In the genomic region with DNA sequence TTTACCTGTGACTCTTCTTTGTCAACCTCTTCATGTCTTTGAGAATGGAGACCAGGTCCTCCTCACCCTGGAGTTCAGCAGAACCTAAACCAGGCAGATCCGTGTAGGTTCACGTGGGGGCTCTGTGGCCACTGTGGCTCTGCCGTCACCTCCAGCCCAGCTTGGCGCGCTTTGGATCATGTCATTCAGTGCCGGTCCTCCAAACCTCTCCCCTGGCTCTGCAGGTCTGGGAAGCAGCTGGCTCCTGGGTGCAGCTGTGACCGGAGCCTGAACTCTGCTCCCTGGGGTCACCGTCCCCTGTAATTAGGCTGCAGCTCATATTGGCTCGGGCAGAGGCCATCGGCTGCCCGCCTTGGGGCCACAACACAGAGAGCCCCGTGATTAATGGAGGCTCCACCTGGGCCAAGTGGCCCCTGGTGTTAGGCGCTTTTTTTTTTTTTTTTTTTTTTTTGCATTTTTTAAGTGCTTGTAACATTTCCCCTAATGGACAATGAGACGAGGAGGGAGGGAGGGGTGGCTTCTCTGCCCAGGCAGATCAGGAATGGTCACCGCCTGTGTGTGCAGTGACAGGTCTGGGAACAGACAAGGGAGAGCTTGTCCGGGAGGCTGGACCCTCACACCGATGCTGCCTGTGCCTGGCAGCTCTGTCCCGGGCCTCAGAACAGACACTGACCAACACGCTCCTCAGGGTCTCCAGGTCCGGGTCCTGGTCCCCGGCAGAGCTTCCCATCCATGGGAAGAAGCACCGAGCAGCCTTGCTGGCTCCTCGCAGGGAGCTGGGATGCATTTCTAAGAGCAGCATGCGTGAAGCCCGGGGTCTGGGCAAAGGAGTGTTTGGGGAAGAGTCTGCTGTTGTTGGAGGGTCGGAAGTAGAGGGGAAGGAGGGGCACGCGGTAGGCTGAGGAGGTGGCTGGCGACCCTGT, we compare ENCODE assay signal across 8 cellular contexts.
DNase-seq lines count a peak whose midpoint lies in the region; ATAC-seq and TF ChIP-seq lines count a peak whose summit lies in the region.

No MANE protein-coding gene starts in this region.

- H3K9me3 Mint-ChIP-seq in CD8-positive, alpha-beta T cell: no peaks in the 10 kb centered on the region

- H3K36me3 Mint-ChIP-seq in CD8-positive, alpha-beta T cell: peaks cover 16% of the 10 kb centered on the region

- no peak for ATAC-seq in CD8-positive, alpha-beta T cell
- no peak for ATAC-seq in HG03280 (IDR thresholded peaks at IDR 0.05; ENCODE audit: unreplicated experiment)

- peak overlapping the region; percentile 93 for H3K27ac Mint-ChIP-seq in CD8-positive, alpha-beta T cell

- H3K4me3 ChIP-seq in CD8-positive, alpha-beta T cell (ENCODE audit: low read depth, low read length): peak overlapping the region; percentile 67
- H3K4me3 ChIP-seq in fibroblast of villous mesenchyme (ENCODE audit: low read depth, low read length): peak overlapping the region; percentile 9
- H3K4me3 ChIP-seq in brain microvascular endothelial cell (ENCODE audit: low read depth, low read length): no peak overlapping the region
- H3K4me3 ChIP-seq in MG63: no peak overlapping the region

- no peaks in the 10 kb centered on the region for H3K9me3 ChIP-seq in CD8-positive, alpha-beta T cell (ENCODE audit: low read length)
- H3K9me3 ChIP-seq in MG63: no peaks in the 10 kb centered on the region

- peaks cover 85% of the 10 kb centered on the region for H3K4me1 Mint-ChIP-seq in CD8-positive, alpha-beta T cell (ENCODE audit: low read depth)

- no peaks in the 10 kb centered on the region for H3K27me3 Mint-ChIP-seq in CD8-positive, alpha-beta T cell (ENCODE audit: low read depth)

- in situ Hi-C loops in brain microvascular endothelial cell (cut with HindIII; ENCODE audit: low pct_ligation_motif_present, low sequenced_read_pairs): no loop called here

- POLR2A ChIA-PET in CD8-positive, alpha-beta T cell (lab: Charles Lee): interaction anchor here (0.6 to 5.5 kb wide), 9 partner anchors 11 to 183 kb away, joined by 3 to 54 read pairs (median 8); no protein-coding TSS in a partner anchor

- no peak for TF ChIP-seq CTCF in CD8-positive, alpha-beta T cell (IDR thresholded peaks at IDR 0.05)
- TF ChIP-seq CTCF in fibroblast of villous mesenchyme (IDR thresholded peaks at IDR 0.05; ENCODE audit: insufficient read depth, low read depth, low read length): no peak
- no peak for TF ChIP-seq CTCF in brain microvascular endothelial cell (IDR thresholded peaks at IDR 0.05; ENCODE audit: low read depth, low read length, missing control alignments)

- H3K36me3 ChIP-seq in CD8-positive, alpha-beta T cell (ENCODE audit: insufficient read depth, low read length): no peaks in the 10 kb centered on the region
- peaks cover 17% of the 10 kb centered on the region for H3K36me3 ChIP-seq in brain microvascular endothelial cell (replicated peaks)
- peaks cover 68% of the 10 kb centered on the region for H3K36me3 ChIP-seq in MG63

- H3K4me3 Mint-ChIP-seq in CD8-positive, alpha-beta T cell: peak overlapping the region; percentile 79

- intact Hi-C loops in CD8-positive, alpha-beta T cell (cut with DNase I, micrococcal nuclease): loop anchor here in 1 of 2 experiments (2.0 kb wide), 1 partner anchor 16 kb away; no protein-coding TSS in a partner anchor

- CTCF ChIA-PET in CD8-positive, alpha-beta T cell (lab: Charles Lee): interaction anchor here (0.7 to 5.7 kb wide), 6 partner anchors 12 to 102 kb away, joined by 3 to 47 read pairs (median 28); no protein-coding TSS in a partner anchor

- no peaks in the 10 kb centered on the region for H3K27me3 ChIP-seq in CD8-positive, alpha-beta T cell (ENCODE audit: insufficient read depth, low read length)
- no peaks in the 10 kb centered on the region for H3K27me3 ChIP-seq in brain microvascular endothelial cell (replicated peaks)
- H3K27me3 ChIP-seq in MG63: no peaks in the 10 kb centered on the region

- DNase-seq in CD8-positive, alpha-beta T cell: no peak
- peak; percentile 58 for DNase-seq in SK-N-DZ (ENCODE audit: low spot score)
- no peak for DNase-seq in fibroblast of villous mesenchyme (ENCODE audit: low read depth)
- peak; percentile 72 for DNase-seq in retina
- DNase-seq in iPS-NIHi7 (ENCODE audit: extremely low spot score): no peak
- no peak for DNase-seq in brain microvascular endothelial cell
- no peak for DNase-seq in MG63

- H3K4me1 ChIP-seq in CD8-positive, alpha-beta T cell (ENCODE audit: insufficient read depth, low read length): peaks cover 89% of the 10 kb centered on the region

- peak overlapping the region; percentile 36 for H3K27ac ChIP-seq in CD8-positive, alpha-beta T cell (ENCODE audit: low read depth, low read length)
- H3K27ac ChIP-seq in brain microvascular endothelial cell: no peak overlapping the region

Comparison
In these comparisons a context has a peak if more than half of its experiments do, and no peak if none do; other contexts are left out.
1. DNase-seq: peak in SK-N-DZ (single experiment) and retina (single experiment); none in CD8-positive, alpha-beta T cell (0 of 7), fibroblast of villous mesenchyme (single experiment), iPS-NIHi7 (single experiment), brain microvascular endothelial cell (single experiment) and MG63 (single experiment).
2. H3K4me3 ChIP-seq: peak in CD8-positive, alpha-beta T cell (single experiment) and fibroblast of villous mesenchyme (single experiment); none in brain microvascular endothelial cell (single experiment) and MG63 (single experiment).